In the genomic region with DNA sequence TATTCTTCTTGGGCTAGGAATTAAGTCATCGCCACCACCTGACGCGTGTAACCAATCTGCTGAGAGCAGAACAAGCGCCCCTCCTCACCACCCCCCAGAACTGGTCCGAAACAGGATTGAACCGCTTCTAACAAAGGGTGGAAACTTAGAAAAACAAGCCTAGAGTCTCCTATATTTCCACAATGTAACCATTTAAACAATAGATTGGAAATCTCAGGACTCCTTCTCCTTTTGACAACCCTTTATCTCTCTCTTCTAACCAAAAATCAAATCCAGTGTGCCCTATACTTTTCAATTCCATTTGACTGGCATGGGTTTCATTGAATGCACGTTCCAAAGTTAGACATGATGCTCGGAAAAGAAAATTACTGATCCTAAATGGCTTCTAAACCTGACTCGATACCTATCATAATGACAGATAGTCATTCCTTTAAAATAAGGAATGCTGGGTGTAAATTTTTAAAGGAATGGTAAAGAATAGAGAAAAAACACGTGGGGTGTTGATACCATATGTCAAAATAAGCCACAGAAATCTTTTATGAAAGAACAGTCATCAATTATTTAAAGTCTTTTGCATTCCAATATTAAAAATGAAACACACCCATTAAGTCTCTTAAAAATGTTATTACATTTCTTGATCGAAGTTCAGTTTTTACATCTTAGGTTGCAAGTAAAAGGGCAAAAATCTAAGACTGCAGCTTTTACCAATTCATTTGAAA, we compare ENCODE assay signal across 8 cellular contexts. TPM values are rescaled to one million over a fixed set of nuclear protein-coding genes. Genes with fewer than 3 reads are reported as not detected.
DNase-seq lines count a peak whose midpoint lies in the region; ATAC-seq, FAIRE-seq and TF ChIP-seq lines count a peak whose summit lies in the region.

No MANE protein-coding gene starts in this region.

- peak; percentile 3 for TF ChIP-seq CTCF in DND-41 (IDR thresholded peaks at IDR 0.05; ENCODE audit: borderline replicate concordance, extremely low read depth, low read length, poor library complexity, severe bottlenecking)
- no peak for TF ChIP-seq CTCF in VCaP (conservative IDR thresholded peaks at IDR 0.05)
- no peak for TF ChIP-seq CTCF in spleen (IDR thresholded peaks at IDR 0.05 in 8 of 11, conservative IDR thresholded peaks at IDR 0.05 in 3 of 11)

- 0 to 1% (median 0%) methylated on average over 11 of the region's 11 CpGs for WGBS in spleen, 5 donors

- FAIRE-seq in islet of Langerhans (lab: Jason Lieb, UNC): peak; percentile 97

- intact Hi-C loops in spleen (cut with DNase I; ENCODE audit: low total_unique reads): loop anchor here (10.0 kb wide), 1 partner anchor 447 kb away; no protein-coding TSS in a partner anchor

- H3K9me3 ChIP-seq in DND-41 (ENCODE audit: insufficient read depth, low read length, severe bottlenecking) (no peaks in the 10 kb centered on the region), spleen (no peaks in the 10 kb centered on the region)

- H4K20me1 ChIP-seq in DND-41 (ENCODE audit: insufficient read depth, low read length): no peaks in the 10 kb centered on the region

- TF ChIP-seq POLR2A in spleen (IDR thresholded peaks at IDR 0.05): no peak

- peak overlapping the region; percentile 68 for H2AFZ ChIP-seq in DND-41 (ENCODE audit: low read depth, low read length)

- H3K4me1 ChIP-seq in DND-41 (ENCODE audit: insufficient read depth, low read length): peaks cover 22% of the 10 kb centered on the region
- peaks cover 15 to 49% (median 36%) of the 10 kb centered on the region in 6 donors for H3K4me1 ChIP-seq in spleen

- H3K36me3 ChIP-seq in DND-41 (ENCODE audit: insufficient read depth, low read length) (no peaks in the 10 kb centered on the region; the same call in none of the 2 replicates), spleen (peaks cover 0 to 15% (median 10%) of the 10 kb centered on the region in 6 donors)

- ATAC-seq in DND-41 (ENCODE audit: insufficient read depth, low read depth) (peak; percentile 34), HG02759 (IDR thresholded peaks at IDR 0.05; ENCODE audit: unreplicated experiment) (peak; percentile 7)

- peaks cover 49% of the 10 kb centered on the region for H3K79me2 ChIP-seq in DND-41 (ENCODE audit: insufficient read depth, low read length)

- no peaks in the 10 kb centered on the region for H3K27me3 ChIP-seq in DND-41 (ENCODE audit: insufficient read depth, low read length, poor library complexity)
- no peaks in the 10 kb centered on the region for H3K27me3 ChIP-seq in spleen (replicated peaks in 1 of 7)

- peak overlapping the region; percentile 100 for H3K9ac ChIP-seq in DND-41 (ENCODE audit: low read depth, low read length)

- H3K4me2 ChIP-seq in DND-41 (ENCODE audit: insufficient read depth, low read length): peak overlapping the region; percentile 81

- H3K4me3 ChIP-seq in DND-41 (ENCODE audit: low read depth in 1 of 2, low read length in 2 of 2): peak overlapping the region; percentile 63 to 86
- H3K4me3 ChIP-seq in spleen: peak overlapping the region; percentile 47 to 78 (median 62)

- H3K27ac ChIP-seq in DND-41 (ENCODE audit: low read length) (peak overlapping the region; percentile 97), VCaP (peak overlapping the region; percentile 98), spleen (peak overlapping the region; percentile 93 to 100 (median 99))

- DNase-seq in DND-41: peak; percentile 81
- DNase-seq in NCI-H2171 treated with DMSO at 0.1 percent for 48 hours (lab: John Stamatoyannopoulos, UW): peak; percentile 80
- peak; percentile 83 for DNase-seq in central memory CD4-positive, alpha-beta T cell
- peak; percentile 91 for DNase-seq in spleen
- DNase-seq in cortex of kidney (lab: John Stamatoyannopoulos, UW): no peak

RNA-seq across cellular contexts. Expression of gene ARRDC3, which starts 1.2 kb away (rescaled TPM):
- 100 to 1,000 TPM in 1 of 7 donors, 10 to 100 TPM in 6; 32.5 to 124 (median 52.8) TPM for total RNA-seq in spleen
- 10 to 100 TPM; 13.7 to 36.2 (median 15.5) TPM for polyA plus RNA-seq in spleen
